ENCODE assay signal across 24 cellular contexts in genomic region chr12:75805905-75806304, GRCh38.
DNase-seq lines count a peak whose midpoint lies in the region; ATAC-seq and TF ChIP-seq lines count a peak whose summit lies in the region.
"Had no signal": no experiment of that assay in that cellular context is flagged by ENCODE, and none has a peak within 500 bp of the region (broad histone marks: within the 10 kb centered on the region; RNA-seq: fewer than 3 reads in every experiment).

No MANE protein-coding gene starts in this region.

- no peak for TF ChIP-seq CTCF in Panc1 (IDR thresholded peaks at IDR 0.05)

- H3K27me3 ChIP-seq in Panc1 (ENCODE audit: control insufficient read depth, insufficient read depth, low read length), result no peaks in the 10 kb centered on the region
- H3K27me3 ChIP-seq in skeletal muscle tissue (ENCODE audit: control insufficient read depth in 3 of 3, insufficient read depth in 3 of 3, low read length in 3 of 3), result no peaks in the 10 kb centered on the region
- H3K27me3 ChIP-seq: BE2C, MG63, Peyer's patch had no signal

- CTCF ChIA-PET in Panc1 (lab: Charles Lee), result no interaction called here

- POLR2A ChIA-PET in Panc1 (lab: Charles Lee), result no interaction called here

- H3K4me3 ChIP-seq in Panc1 (ENCODE audit: low read depth in 2 of 2, low read length in 2 of 2) (no peak overlapping the region), skeletal muscle tissue (ENCODE audit: low read length in 3 of 3) (no peak overlapping the region)
- H3K4me3 ChIP-seq: GM23338, MG63, Peyer's patch had no signal

- no peaks in the 10 kb centered on the region for H3K4me1 ChIP-seq in Panc1 (ENCODE audit: control insufficient read depth, insufficient read depth, low read length)
- no peaks in the 10 kb centered on the region for H3K4me1 ChIP-seq in skeletal muscle tissue (ENCODE audit: control insufficient read depth in 3 of 3, insufficient read depth in 3 of 3, low read length in 3 of 3)
- H3K4me1 ChIP-seq: Peyer's patch had no signal

- H3K27ac ChIP-seq in Panc1 (ENCODE audit: low read length) (peak overlapping the region; percentile 68; the same call in 1 of the 2 replicates), skeletal muscle tissue (ENCODE audit: low read depth, low read length) (peak overlapping the region; percentile 51)
- H3K27ac ChIP-seq: Peyer's patch had no signal

- intact Hi-C loops in Panc1 (cut with micrococcal nuclease; ENCODE audit: unreplicated experiment), result no loop called here

- BruUV-seq in Panc1 (replicated peaks; lab: Mats Ljungman, UMichigan), result no TSS peak

- H3K9ac ChIP-seq in skeletal muscle tissue (ENCODE audit: low read depth in 1 of 3, low read length in 3 of 3), result no peak overlapping the region

- ATAC-seq in Panc1, result no peak
- ATAC-seq in GM19023 (IDR thresholded peaks at IDR 0.05; ENCODE audit: unreplicated experiment), result no peak
- ATAC-seq: GM23338 had no signal

- in situ Hi-C loops in Panc1 (cut with HindIII; ENCODE audit: low pct_unique_long_range_greater_than_20kb, low sequenced_read_pairs), result no loop called here

- H3K36me3 ChIP-seq in Panc1 (ENCODE audit: control insufficient read depth, insufficient read depth, low read length) (no peaks in the 10 kb centered on the region), skeletal muscle tissue (ENCODE audit: control insufficient read depth in 3 of 3, insufficient read depth in 3 of 3, low read length in 3 of 3) (no peaks in the 10 kb centered on the region)
- H3K36me3 ChIP-seq: BE2C, MG63, Peyer's patch had no signal

- H3K9me3 ChIP-seq in Panc1 (ENCODE audit: control insufficient read depth, insufficient read depth, low read depth, low read length), result peaks cover 40% of the 10 kb centered on the region; the same call in 1 of the 2 replicates
- no peaks in the 10 kb centered on the region for H3K9me3 ChIP-seq in skeletal muscle tissue (ENCODE audit: control insufficient read depth in 3 of 3, low read length in 3 of 3)
- H3K9me3 ChIP-seq: BE2C, Peyer's patch had no signal

- DNase-seq in Panc1 (ENCODE audit: low read depth, low spot score) (no peak), dermis microvascular lymphatic vessel endothelial cell (ENCODE audit: low read depth in 2 of 2) (peak; percentile 37 to 67), NCI-H345 (lab: John Stamatoyannopoulos, UW) (no peak), NCI-H526 (lab: John Stamatoyannopoulos, UW) (no peak), NCI-H345 treated with DMSO at 0.1 percent for 48 hours (lab: John Stamatoyannopoulos, UW; ENCODE audit: unreplicated experiment) (no peak)
- DNase-seq: BE2C, Calu3, DMS79 treated with DMSO at 0.1 percent for 48 hours, GF-D8, HCEC 1CT, KG1, MG63, NCI-H1105 treated with DMSO at 0.1 percent for 48 hours, NCI-H146, NCI-H1930, NCI-H2107, NCI-H446 treated with DMSO at 0.1 percent for 48 hours, NCI-H69, Peyer's patch, SHP77 treated with DMSO at 0.1 percent for 48 hours, T-helper 1 cell had no signal

Comparison
In these comparisons a context has a peak if more than half of its experiments do, and no peak if none do; other contexts are left out.
1. DNase-seq: peak in dermis microvascular lymphatic vessel endothelial cell (2 of 2); none in Panc1 (single experiment), NCI-H345 (single experiment), NCI-H526 (0 of 2) and NCI-H345 treated with DMSO at 0.1 percent for 48 hours (single experiment).